1 cellular context compared by ENCODE assay signal in the genomic region with DNA sequence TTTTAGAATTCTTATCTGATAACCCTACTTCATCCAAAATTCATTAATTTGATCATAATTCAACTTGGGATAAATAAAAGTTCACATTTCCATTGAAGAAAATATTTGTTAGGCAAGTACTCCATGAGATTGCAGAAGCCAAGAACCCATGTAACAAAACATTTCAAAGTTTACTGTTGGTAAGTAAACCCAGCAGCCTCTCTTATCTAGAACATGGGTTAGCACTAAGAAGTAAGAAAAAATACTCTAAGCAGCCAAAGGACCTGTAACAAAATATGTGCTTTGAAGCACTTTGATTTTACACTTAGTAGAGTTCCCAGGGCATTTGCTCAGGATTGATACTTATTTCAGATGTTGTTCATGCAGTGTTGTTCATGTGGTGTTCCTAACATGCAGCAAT.
TF ChIP-seq lines count a peak whose summit lies in the region.

No MANE protein-coding gene starts in this region.

TF ChIP-seq in WTC11, 78 proteins besides CTCF, POLR2A, EP300 and RAD21 (continued from another document):
- TF ChIP-seq, protein P1, sequence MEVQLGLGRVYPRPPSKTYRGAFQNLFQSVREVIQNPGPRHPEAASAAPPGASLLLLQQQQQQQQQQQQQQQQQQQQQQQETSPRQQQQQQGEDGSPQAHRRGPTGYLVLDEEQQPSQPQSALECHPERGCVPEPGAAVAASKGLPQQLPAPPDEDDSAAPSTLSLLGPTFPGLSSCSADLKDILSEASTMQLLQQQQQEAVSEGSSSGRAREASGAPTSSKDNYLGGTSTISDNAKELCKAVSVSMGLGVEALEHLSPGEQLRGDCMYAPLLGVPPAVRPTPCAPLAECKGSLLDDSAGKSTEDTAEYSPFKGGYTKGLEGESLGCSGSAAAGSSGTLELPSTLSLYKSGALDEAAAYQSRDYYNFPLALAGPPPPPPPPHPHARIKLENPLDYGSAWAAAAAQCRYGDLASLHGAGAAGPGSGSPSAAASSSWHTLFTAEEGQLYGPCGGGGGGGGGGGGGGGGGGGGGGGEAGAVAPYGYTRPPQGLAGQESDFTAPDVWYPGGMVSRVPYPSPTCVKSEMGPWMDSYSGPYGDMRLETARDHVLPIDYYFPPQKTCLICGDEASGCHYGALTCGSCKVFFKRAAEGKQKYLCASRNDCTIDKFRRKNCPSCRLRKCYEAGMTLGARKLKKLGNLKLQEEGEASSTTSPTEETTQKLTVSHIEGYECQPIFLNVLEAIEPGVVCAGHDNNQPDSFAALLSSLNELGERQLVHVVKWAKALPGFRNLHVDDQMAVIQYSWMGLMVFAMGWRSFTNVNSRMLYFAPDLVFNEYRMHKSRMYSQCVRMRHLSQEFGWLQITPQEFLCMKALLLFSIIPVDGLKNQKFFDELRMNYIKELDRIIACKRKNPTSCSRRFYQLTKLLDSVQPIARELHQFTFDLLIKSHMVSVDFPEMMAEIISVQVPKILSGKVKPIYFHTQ (CRISPR knock-in tag; IDR thresholded peaks at IDR 0.05): no peak
- TF ChIP-seq ZNF232 (CRISPR knock-in tag; IDR thresholded peaks at IDR 0.05) (no peak), FOXJ3 (CRISPR knock-in tag; IDR thresholded peaks at IDR 0.05; ENCODE audit: borderline replicate concordance) (no peak), ESRRA (CRISPR knock-in tag; IDR thresholded peaks at IDR 0.05; ENCODE audit: borderline replicate concordance) (no peak), TP53 (CRISPR knock-in tag; IDR thresholded peaks at IDR 0.05) (no peak), SMAD4 (CRISPR knock-in tag; IDR thresholded peaks at IDR 0.05) (no peak), OVOL2 (CRISPR knock-in tag; IDR thresholded peaks at IDR 0.05; ENCODE audit: borderline replicate concordance) (no peak), NFYB (CRISPR knock-in tag; conservative IDR thresholded peaks at IDR 0.05; ENCODE audit: low read depth) (no peak), IRF2 (CRISPR knock-in tag; IDR thresholded peaks at IDR 0.05; ENCODE audit: borderline replicate concordance, low read depth) (no peak)
- TF ChIP-seq, protein P2, sequence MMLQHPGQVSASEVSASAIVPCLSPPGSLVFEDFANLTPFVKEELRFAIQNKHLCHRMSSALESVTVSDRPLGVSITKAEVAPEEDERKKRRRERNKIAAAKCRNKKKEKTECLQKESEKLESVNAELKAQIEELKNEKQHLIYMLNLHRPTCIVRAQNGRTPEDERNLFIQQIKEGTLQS (CRISPR knock-in tag; conservative IDR thresholded peaks at IDR 0.05): no peak
TF ChIP-seq in WTC11: peak in this region for 0.
